Comparison of ENCODE assay signal across 22 cellular contexts in the genomic region with DNA sequence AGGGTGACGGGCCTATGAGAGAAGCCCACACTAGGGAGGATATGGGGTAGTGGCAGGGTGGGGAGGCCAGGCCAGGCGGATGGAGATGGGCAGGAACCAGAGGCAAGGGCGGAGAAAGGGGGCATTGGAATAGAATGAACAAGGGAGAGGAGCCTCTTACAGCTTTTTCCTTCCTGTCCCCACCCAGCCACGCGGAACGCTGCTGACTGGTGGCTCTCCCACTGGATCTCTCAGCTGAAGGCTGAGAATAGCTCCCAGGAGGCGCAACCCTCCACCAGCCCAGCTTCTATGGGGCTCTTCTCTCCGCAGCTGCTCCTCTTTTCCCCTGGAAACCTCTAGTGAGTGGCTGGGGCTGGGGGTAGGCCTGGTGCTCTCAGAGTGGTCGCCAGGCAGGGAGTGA. TPM values are rescaled to one million over a fixed set of nuclear protein-coding genes. Genes with fewer than 3 reads are reported as not detected.
"Had no signal": no experiment of that assay in that cellular context is flagged by ENCODE, and none has a peak within 500 bp of the region (broad histone marks: within the 10 kb centered on the region; RNA-seq: fewer than 3 reads in every experiment).

No MANE protein-coding gene starts in this region.

- H3K27me3 ChIP-seq: heart left ventricle, neural progenitor cell, pancreas, right lobe of liver, spleen, stomach had no signal

- H3K27ac ChIP-seq: heart left ventricle, neural progenitor cell, pancreas, prostate gland, right lobe of liver, spleen, stomach, thoracic aorta had no signal

- H3K36me3 ChIP-seq: neural progenitor cell had no signal

- H3K9ac ChIP-seq: neural progenitor cell had no signal

- H3K4me3 ChIP-seq: heart left ventricle, mucosa of descending colon, neural progenitor cell, pancreas, prostate gland, right lobe of liver, spleen, stomach, thoracic aorta had no signal

- DNase-seq: effector CD8-positive, alpha-beta T cell; foreskin melanocyte; heart left ventricle; kidney glomerular epithelial cell; mucosa of descending colon; naive thymus-derived CD8-positive, alpha-beta T cell; occipital lobe; retina; right lobe of liver; spleen; stimulated activated CD4-positive, alpha-beta T cell treated with anti-CD3 and anti-CD28 coated beads, Interleukin-15, amount 100 ng/mL, for 24 hours; stimulated activated CD4-positive, alpha-beta T cell treated with anti-CD3 and anti-CD28 coated beads, Interleukin-1b, Interleukin-23, amount 100 ng/mL, for 48 hours; stimulated activated CD4-positive, alpha-beta T cell treated with anti-CD3 and anti-CD28 coated beads, Interleukin-4, amount 100 ng/mL, for 24 hours; stimulated activated naive CD4-positive, alpha-beta T cell; stomach; substantia nigra; trophoblast cell had no signal

- H3K9me3 ChIP-seq: heart left ventricle, mucosa of descending colon, pancreas, prostate gland, right lobe of liver, spleen, stomach, thoracic aorta had no signal

- H3K4me1 ChIP-seq: neural progenitor cell, pancreas, prostate gland, right lobe of liver, stomach had no signal

RNA-seq across cellular contexts. Expression of a gene that starts 10.7 kb away (rescaled TPM):
- total RNA-seq: left lobe of liver, thoracic aorta had no signal
